In genomic region chr2:35297403-35297802, GRCh38 we compare ENCODE assay signal across 29 cellular contexts.
A peak's percentile ranks its signal among the peaks of the same experiment; 100 is the strongest.
DNase-seq lines count a peak whose midpoint lies in the region; ATAC-seq and TF ChIP-seq lines count a peak whose summit lies in the region.
"Had no signal": no experiment of that assay in that cellular context is flagged by ENCODE, and none has a peak within 500 bp of the region (broad histone marks: within the 10 kb centered on the region; RNA-seq: fewer than 3 reads in every experiment).

No MANE protein-coding gene starts in this region.

- H3K4me3 Mint-ChIP-seq in chondrocyte (ENCODE audit: unreplicated experiment) (no peak overlapping the region), osteocyte (ENCODE audit: unreplicated experiment) (no peak overlapping the region)
- H3K4me3 Mint-ChIP-seq in activated CD4-positive, alpha-beta memory T cell treated with anti-CD3 and anti-CD28 coated beads, Interleukin-2, amount 10 ng/mL, durations not matched to agents 7 days and 5 days = no peak overlapping the region
- H3K4me3 Mint-ChIP-seq: B cell; CD14-positive monocyte; CD4-positive, alpha-beta memory T cell; CD4-positive, alpha-beta T cell; CD4-positive, CD25-positive, alpha-beta regulatory T cell; CD8-positive, alpha-beta memory T cell; CD8-positive, alpha-beta T cell had no signal

- in situ Hi-C loops in Caki2 (cut with HindIII; ENCODE audit: low pct_unique_long_range_greater_than_20kb, low sequenced_read_pairs) = no loop called here

- H3K27me3 Mint-ChIP-seq in chondrocyte (ENCODE audit: low read depth) = peaks cover 7% of the 10 kb centered on the region
- H3K27me3 Mint-ChIP-seq in osteocyte (ENCODE audit: unreplicated experiment) = no peaks in the 10 kb centered on the region
- H3K27me3 Mint-ChIP-seq in activated CD4-positive, alpha-beta memory T cell treated with anti-CD3 and anti-CD28 coated beads, Interleukin-2, amount 10 ng/mL, durations not matched to agents 7 days and 5 days = no peaks in the 10 kb centered on the region
- H3K27me3 Mint-ChIP-seq: B cell; CD4-positive, alpha-beta memory T cell; CD4-positive, alpha-beta T cell; CD4-positive, CD25-positive, alpha-beta regulatory T cell had no signal

- peak overlapping the region; percentile 93 for H3K27ac Mint-ChIP-seq in chondrocyte (ENCODE audit: unreplicated experiment)
- peak overlapping the region; percentile 72 for H3K27ac Mint-ChIP-seq in osteocyte (ENCODE audit: unreplicated experiment)
- no peak overlapping the region for H3K27ac Mint-ChIP-seq in activated CD4-positive, alpha-beta memory T cell treated with anti-CD3 and anti-CD28 coated beads, Interleukin-2, amount 10 ng/mL, durations not matched to agents 7 days and 5 days
- H3K27ac Mint-ChIP-seq: B cell; CD14-positive monocyte; CD4-positive, alpha-beta memory T cell; CD4-positive, alpha-beta T cell; CD4-positive, CD25-positive, alpha-beta regulatory T cell; CD8-positive, alpha-beta memory T cell; CD8-positive, alpha-beta T cell had no signal

- ATAC-seq in GM21381 (IDR thresholded peaks at IDR 0.05; ENCODE audit: unreplicated experiment) = no peak
- ATAC-seq: A549; CD8-positive, alpha-beta T cell had no signal

- DNase-seq in Caki2 (ENCODE audit: low read depth) (peak; percentile 11), chondrocyte (ENCODE audit: low spot score) (no peak), osteocyte (ENCODE audit: extremely low spot score, unreplicated experiment) (no peak), SIG-M5 treated with dmso at 0.1 percent for 504 hours (lab: John Stamatoyannopoulos, UW; ENCODE audit: unreplicated experiment) (no peak)
- DNase-seq in activated CD4-positive, alpha-beta memory T cell treated with anti-CD3 and anti-CD28 coated beads, Interleukin-2, amount 10 ng/mL, durations not matched to agents 7 days and 5 days = no peak
- DNase-seq: 8988T; ACHN; AML-193; BE2C; C1 segment of cervical spinal cord; Caco-2; Calu3; CD4-positive, alpha-beta memory T cell; CD4-positive, alpha-beta T cell; CD4-positive, CD25-positive, alpha-beta regulatory T cell; CD8-positive, alpha-beta memory T cell; CD8-positive, alpha-beta T cell; COR-L47; DMS 273 treated with DMSO at 0.1 percent for 48 hours; DMS153; DMS53; DMS79; DMS79 treated with DMSO at 0.1 percent for 48 hours; DND-41; EL had no signal

- H3K9me3 Mint-ChIP-seq in chondrocyte (ENCODE audit: low read depth) (no peaks in the 10 kb centered on the region), osteocyte (ENCODE audit: unreplicated experiment) (no peaks in the 10 kb centered on the region)
- H3K9me3 Mint-ChIP-seq in activated CD4-positive, alpha-beta memory T cell treated with anti-CD3 and anti-CD28 coated beads, Interleukin-2, amount 10 ng/mL, durations not matched to agents 7 days and 5 days = peaks cover 7% of the 10 kb centered on the region
- H3K9me3 Mint-ChIP-seq: CD4-positive, alpha-beta T cell had no signal

- TF ChIP-seq CTCF in chondrocyte (IDR thresholded peaks at IDR 0.05) (no peak), osteocyte (IDR thresholded peaks at IDR 0.05) (no peak)

- CTCF ChIA-PET in activated CD4-positive, alpha-beta memory T cell treated with anti-CD3 and anti-CD28 coated beads, Interleukin-2, amount 10 ng/mL, durations not matched to agents 7 days and 5 days (lab: Charles Lee) = no interaction called here

- H3K36me3 Mint-ChIP-seq in chondrocyte (ENCODE audit: low read depth) = no peaks in the 10 kb centered on the region
- H3K36me3 Mint-ChIP-seq in osteocyte (ENCODE audit: unreplicated experiment) = no peaks in the 10 kb centered on the region
- H3K36me3 Mint-ChIP-seq in activated CD4-positive, alpha-beta memory T cell treated with anti-CD3 and anti-CD28 coated beads, Interleukin-2, amount 10 ng/mL, durations not matched to agents 7 days and 5 days (ENCODE audit: low read depth) = no peaks in the 10 kb centered on the region
- H3K36me3 Mint-ChIP-seq: CD14-positive monocyte; CD4-positive, alpha-beta memory T cell; CD4-positive, CD25-positive, alpha-beta regulatory T cell; CD8-positive, alpha-beta memory T cell; CD8-positive, alpha-beta T cell had no signal

- POLR2A ChIA-PET in activated CD4-positive, alpha-beta memory T cell treated with anti-CD3 and anti-CD28 coated beads, Interleukin-2, amount 10 ng/mL, durations not matched to agents 7 days and 5 days (lab: Charles Lee) = no interaction called here

- H3K4me1 Mint-ChIP-seq in chondrocyte (ENCODE audit: low read depth) (peaks cover 40% of the 10 kb centered on the region), osteocyte (ENCODE audit: unreplicated experiment) (peaks cover 59% of the 10 kb centered on the region)
- H3K4me1 Mint-ChIP-seq in activated CD4-positive, alpha-beta memory T cell treated with anti-CD3 and anti-CD28 coated beads, Interleukin-2, amount 10 ng/mL, durations not matched to agents 7 days and 5 days = no peaks in the 10 kb centered on the region
- H3K4me1 Mint-ChIP-seq: B cell; CD14-positive monocyte; CD4-positive, alpha-beta memory T cell; CD4-positive, CD25-positive, alpha-beta regulatory T cell; CD8-positive, alpha-beta memory T cell had no signal
